17 cellular contexts compared by ENCODE assay signal in genomic region chr21:26659757-26660156, GRCh38.
"Had no signal": no experiment of that assay in that cellular context is flagged by ENCODE, and none has a peak within 500 bp of the region (broad histone marks: within the 10 kb centered on the region; RNA-seq: fewer than 3 reads in every experiment).

No MANE protein-coding gene starts in this region.

- H3K4me3 ChIP-seq: coronary artery, dorsolateral prefrontal cortex, esophagus muscularis mucosa, gastroesophageal sphincter, heart right ventricle, left lung, lower lobe of right lung had no signal

- H3K4me1 Mint-ChIP-seq: memory B cell; naive thymus-derived CD4-positive, alpha-beta T cell had no signal

- H3K9me3 ChIP-seq: lower lobe of right lung had no signal

- H3K27ac ChIP-seq: coronary artery, dorsolateral prefrontal cortex, esophagus muscularis mucosa, gastroesophageal sphincter, heart right ventricle, left lung, lower lobe of right lung had no signal

- H3K36me3 ChIP-seq: esophagus muscularis mucosa, gastroesophageal sphincter, heart right ventricle, left lung, lower lobe of right lung had no signal

- DNase-seq: dorsolateral prefrontal cortex; effector CD4-positive, alpha-beta T cell; effector memory CD4-positive, alpha-beta T cell; head of caudate nucleus; heart right ventricle; hippocampal formation; left cardiac atrium; left lung; left ventricle myocardium superior; lower lobe of right lung; midbrain; naive thymus-derived CD4-positive, alpha-beta T cell had no signal

- H3K27me3 ChIP-seq: dorsolateral prefrontal cortex, esophagus muscularis mucosa, foreskin keratinocyte, gastroesophageal sphincter, heart right ventricle, left lung had no signal

- H3K27me3 Mint-ChIP-seq: memory B cell had no signal

- H3K27ac Mint-ChIP-seq: memory B cell; naive thymus-derived CD4-positive, alpha-beta T cell had no signal

- H3K4me1 ChIP-seq: esophagus muscularis mucosa, gastroesophageal sphincter, heart right ventricle, left lung, lower lobe of right lung had no signal

- H3K4me3 Mint-ChIP-seq: memory B cell; naive thymus-derived CD4-positive, alpha-beta T cell had no signal

- ATAC-seq: gastroesophageal sphincter; heart right ventricle; left cardiac atrium; left lung; left ventricle myocardium superior; lower lobe of right lung; naive thymus-derived CD4-positive, alpha-beta T cell had no signal

- H3K36me3 Mint-ChIP-seq: memory B cell; naive thymus-derived CD4-positive, alpha-beta T cell had no signal
